8 cellular contexts compared by ENCODE assay signal in the genomic region with DNA sequence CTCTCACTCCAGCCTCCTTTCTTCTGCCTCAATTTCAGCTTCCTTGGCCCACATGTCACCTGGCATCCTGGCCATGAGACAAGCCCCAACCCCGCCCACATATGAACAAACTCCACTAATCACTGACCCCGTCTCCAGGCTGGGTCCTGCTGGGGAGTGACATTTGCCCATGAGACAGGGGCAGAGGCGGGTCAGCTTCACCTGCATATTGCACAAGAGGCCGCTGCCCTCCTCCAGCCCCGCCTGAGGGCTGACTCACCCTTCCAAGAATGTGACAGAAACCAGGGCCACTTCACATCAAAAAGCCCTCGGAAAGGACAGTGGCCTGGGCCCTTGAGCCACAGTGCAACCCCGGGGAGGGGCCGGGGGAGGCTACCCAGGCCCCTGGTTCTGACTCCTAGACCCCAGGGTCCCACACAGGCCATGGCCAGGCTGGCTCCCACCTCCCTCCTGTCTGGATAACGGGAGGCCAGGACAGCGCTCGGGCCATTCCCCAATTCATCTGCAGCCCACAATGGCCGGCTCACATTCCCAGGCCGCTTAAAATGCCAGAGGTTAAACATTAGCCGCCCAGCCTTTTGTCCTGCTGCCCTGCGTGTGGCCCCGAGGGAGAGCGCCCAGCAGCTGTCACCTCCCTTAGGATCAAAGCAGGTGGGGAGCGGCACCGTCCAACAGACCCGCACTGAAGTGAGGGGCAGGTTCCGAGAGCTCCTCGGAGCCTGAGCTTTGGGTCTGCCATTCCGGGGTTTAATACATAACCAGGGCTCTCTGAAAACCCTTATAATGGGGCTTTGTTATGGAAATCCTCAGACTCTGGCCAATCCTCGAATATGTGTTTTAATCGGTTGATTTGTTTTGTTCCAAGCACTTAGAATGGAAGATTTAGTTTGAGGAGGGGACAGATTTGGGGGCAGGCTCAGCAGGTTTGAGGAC. TPM values are rescaled to one million over a fixed set of nuclear protein-coding genes. Genes with fewer than 3 reads are reported as not detected.
DNase-seq lines count a peak whose midpoint lies in the region; ATAC-seq lines count a peak whose summit lies in the region.

No MANE protein-coding gene starts in this region.

- DNase-seq in GM23248 (peak; percentile 24), RPMI7951 (ENCODE audit: low read depth) (peak; percentile 62), hepatic stellate cell (ENCODE audit: low spot score) (peak; percentile 64), renal cortical epithelial cell (ENCODE audit: low read depth) (peak; percentile 88), globus pallidus (ENCODE audit: low spot score) (no peak), NCI-H187 (lab: John Stamatoyannopoulos, UW) (no peak), pons (ENCODE audit: low spot score) (no peak)

- WGBS in GM23248 (ENCODE audit: low coverage in 1 of 2, low lambda C conversion rate in 2 of 2, missing lambda C conversion rate in 2 of 2), 2 experiments, result 61 to 63% methylated on average over 25 of the region's 25 CpGs

- no peaks in the 10 kb centered on the region for H3F3A ChIP-seq in GM23248 (ENCODE audit: insufficient read depth)

- no peak overlapping the region for H3K9ac ChIP-seq in GM23248

- ATAC-seq in GM18511 (IDR thresholded peaks at IDR 0.05; ENCODE audit: unreplicated experiment), result no peak

- no peaks in the 10 kb centered on the region; the same call in 1 of the 2 replicates for H3K27me3 ChIP-seq in GM23248 (replicated peaks; ENCODE audit: insufficient read depth)

- no peaks in the 10 kb centered on the region for H3K79me2 ChIP-seq in GM23248 (ENCODE audit: insufficient read depth)

- in situ Hi-C loops in GM23248 (cut with MboI), result no loop called here

- no peaks in the 10 kb centered on the region for H3K36me3 ChIP-seq in GM23248 (ENCODE audit: low read depth)

- no peaks in the 10 kb centered on the region for H3K9me2 ChIP-seq in GM23248 (ENCODE audit: insufficient read depth)

- no peak overlapping the region for H3K4me3 ChIP-seq in GM23248

- no peak overlapping the region for H3K27ac ChIP-seq in GM23248

- peaks cover 3% of the 10 kb centered on the region for H3K9me3 ChIP-seq in GM23248 (ENCODE audit: low read depth)

- H2AFZ ChIP-seq in GM23248, result no peak overlapping the region

- no peaks in the 10 kb centered on the region for H3K4me1 ChIP-seq in GM23248 (ENCODE audit: insufficient read depth)

- H3K4me2 ChIP-seq in GM23248 (ENCODE audit: unreplicated experiment), result no peak overlapping the region

- no peaks in the 10 kb centered on the region for H4K20me1 ChIP-seq in GM23248 (ENCODE audit: insufficient read depth)

RNA-seq across cellular contexts. Expression of a gene that starts 42.3 kb away (rescaled TPM):
- 38.4 and 41.2 TPM in 2 replicates for total RNA-seq in GM23248 (2014; rRNA removed; shearing (Covaris generic))
- 27.0 and 29.5 TPM in 2 replicates for polyA plus RNA-seq in GM23248 (2016; fragmentation: Nextera tagmentation; extraction: Ambion mirVana)
- 30.3 and 32.3 TPM in 2 replicates for total RNA-seq in RPMI7951 (2014; rRNA removed; shearing (Covaris generic))
- total RNA-seq in renal cortical epithelial cell, result 24.3 and 41.2 TPM in 2 replicates

Comparison
In these comparisons a context has a peak if more than half of its experiments do, and no peak if none do; other contexts are left out.
1. DNase-seq: peak in GM23248 (single experiment), RPMI7951 (single experiment), hepatic stellate cell (single experiment) and renal cortical epithelial cell (single experiment); none in globus pallidus (single experiment), NCI-H187 (0 of 2) and pons (single experiment).